Comparison of ENCODE assay signal across 9 cellular contexts in genomic region chr11:6635082-6635932, GRCh38. TPM values are rescaled to one million over a fixed set of nuclear protein-coding genes. Genes with fewer than 3 reads are reported as not detected.
DNase-seq lines count a peak whose midpoint lies in the region; ATAC-seq, FAIRE-seq and TF ChIP-seq lines count a peak whose summit lies in the region.
"Had no signal": no experiment of that assay in that cellular context is flagged by ENCODE, and none has a peak within 500 bp of the region (broad histone marks: within the 10 kb centered on the region; RNA-seq: fewer than 3 reads in every experiment).

No MANE protein-coding gene starts in this region.

- no peaks in the 10 kb centered on the region for H3K9me3 Mint-ChIP-seq in osteocyte (ENCODE audit: unreplicated experiment)

- peak overlapping the region; percentile 71 for H3K27ac ChIP-seq in substantia nigra (ENCODE audit: low read depth, low read length, poor library complexity, severe bottlenecking)

- FAIRE-seq in bronchial epithelial cell (lab: Jason Lieb, UNC), result peak; percentile 13
- FAIRE-seq: RCC 7860 had no signal

- DNase-seq in LoVo (ENCODE audit: low spot score) (peak; percentile 58), bronchial epithelial cell (ENCODE audit: low read depth) (no peak), left kidney (ENCODE audit: low read depth, low spot score) (peak; percentile 77), substantia nigra (lab: John Stamatoyannopoulos, UW) (peak in 44 of 49 donors; percentile 15 to 78 (median 59)), NCI-H748 treated with DMSO at 0.1 percent for 48 hours (lab: John Stamatoyannopoulos, UW) (no peak), osteocyte (ENCODE audit: extremely low spot score, unreplicated experiment) (no peak), NCI-H187 (lab: John Stamatoyannopoulos, UW) (no peak)

- H3K36me3 Mint-ChIP-seq in osteocyte (ENCODE audit: unreplicated experiment), result peaks cover 24% of the 10 kb centered on the region

- H3K4me1 Mint-ChIP-seq in osteocyte (ENCODE audit: unreplicated experiment), result no peaks in the 10 kb centered on the region

- TF ChIP-seq CTCF in bronchial epithelial cell (IDR thresholded peaks at IDR 0.05; ENCODE audit: insufficient read depth, low read length, severe bottlenecking) (no peak), osteocyte (IDR thresholded peaks at IDR 0.05) (no peak)

- H3K4me3 Mint-ChIP-seq in osteocyte (ENCODE audit: unreplicated experiment), result no peak overlapping the region

- no peak overlapping the region for H3K27ac Mint-ChIP-seq in osteocyte (ENCODE audit: unreplicated experiment)

- no peaks in the 10 kb centered on the region for H3K27me3 Mint-ChIP-seq in osteocyte (ENCODE audit: unreplicated experiment)

- peaks cover 7% of the 10 kb centered on the region for H3K27me3 ChIP-seq in bronchial epithelial cell (ENCODE audit: control insufficient read depth, insufficient read depth, low read length)

- H3K4me3 ChIP-seq in bronchial epithelial cell (ENCODE audit: low read depth, low read length), result no peak overlapping the region

- ATAC-seq in HG03135 (IDR thresholded peaks at IDR 0.05; ENCODE audit: unreplicated experiment), result no peak

- no peaks in the 10 kb centered on the region for H3K36me3 ChIP-seq in bronchial epithelial cell (ENCODE audit: control insufficient read depth, insufficient read depth, low read length)

RNA-seq across cellular contexts. Expression of gene TPP1, which starts 16.1 kb away (rescaled TPM):
- total RNA-seq in bronchial epithelial cell, result 23.7 and 40.8 TPM in 2 replicates
- 157 and 171 TPM in 2 replicates for total RNA-seq in osteocyte

RNA-seq across cellular contexts. Expression of gene DCHS1, which starts 20.3 kb away (rescaled TPM):
- total RNA-seq in bronchial epithelial cell (0.26 TPM in 2 replicates), osteocyte (63.0 and 63.3 TPM in 2 replicates)

RNA-seq across cellular contexts. Expression of gene TAF10, which starts 23.3 kb away (rescaled TPM):
- total RNA-seq in bronchial epithelial cell (43.2 and 70.2 TPM in 2 replicates), osteocyte (93.4 and 100 TPM in 2 replicates)

RNA-seq across cellular contexts. Expression of gene ILK, which starts 31.7 kb away (rescaled TPM):
- total RNA-seq in bronchial epithelial cell, result 47.0 and 70.3 TPM in 2 replicates
- 192 and 209 TPM in 2 replicates for total RNA-seq in osteocyte

RNA-seq across cellular contexts. Expression of gene RRP8, which starts 31.9 kb away (rescaled TPM):
- total RNA-seq in bronchial epithelial cell (10.3 and 10.5 TPM in 2 replicates), osteocyte (15.3 and 17.8 TPM in 2 replicates)

Comparison
In these comparisons a context has a peak if more than half of its experiments do, and no peak if none do; other contexts are left out.
1. DNase-seq: peak in LoVo (single experiment), left kidney (single experiment) and substantia nigra (44 of 49); none in bronchial epithelial cell (single experiment), NCI-H748 treated with DMSO at 0.1 percent for 48 hours (single experiment), osteocyte (single experiment) and NCI-H187 (0 of 2).
2. RNA of gene DCHS1, which starts 20.3 kb away (total RNA-seq): 63.0 to 63.3 TPM in osteocyte; 0.26 TPM in bronchial epithelial cell; every median in the first group is over 10 times any median in the second.